20 cellular contexts compared by ENCODE assay signal in the genomic region with DNA sequence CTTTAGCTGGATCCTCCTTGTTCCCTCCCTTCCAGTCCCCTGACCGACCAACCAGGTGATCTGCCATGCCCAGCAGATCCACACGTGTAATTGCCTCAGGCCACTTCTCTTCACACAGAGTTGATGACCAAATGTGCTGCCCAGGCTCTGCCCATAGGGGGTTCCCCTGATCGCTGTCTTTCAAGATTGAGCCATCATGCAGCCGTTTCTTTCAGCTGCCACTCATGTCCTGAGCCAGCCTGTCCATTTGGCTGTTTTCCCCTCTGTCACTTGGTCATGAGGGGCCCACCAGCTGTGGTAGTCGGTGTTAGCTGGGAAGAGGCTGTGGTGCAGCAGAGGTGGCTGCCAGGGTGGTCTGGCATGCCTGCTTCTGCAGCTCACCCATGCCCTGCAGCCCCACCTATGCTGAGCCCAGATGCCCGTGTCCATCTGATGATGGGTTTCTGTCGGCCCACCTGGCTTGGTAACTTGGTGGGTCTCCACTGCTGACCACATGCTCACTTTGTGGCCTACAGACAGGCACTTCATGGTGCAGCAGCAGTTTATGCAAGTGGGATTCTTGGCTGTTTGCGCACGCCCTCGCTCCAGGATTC. TPM values are rescaled to one million over a fixed set of nuclear protein-coding genes. Genes with fewer than 3 reads are reported as not detected.
DNase-seq lines count a peak whose midpoint lies in the region; ATAC-seq and TF ChIP-seq lines count a peak whose summit lies in the region.
"Had no signal": no experiment of that assay in that cellular context is flagged by ENCODE, and none has a peak within 500 bp of the region (broad histone marks: within the 10 kb centered on the region; RNA-seq: fewer than 3 reads in every experiment).

No MANE protein-coding gene starts in this region.

- no peak for ATAC-seq in activated CD4-positive, alpha-beta T cell treated with anti-CD3 and anti-CD28 coated beads for 36 hours
- ATAC-seq in T-helper 17 cell (no peak), naive B cell (ENCODE audit: low read depth in 2 of 2) (no peak)
- ATAC-seq: K562, PC-3 had no signal

- H3K27me3 ChIP-seq in MG63, result no peaks in the 10 kb centered on the region

- no peaks in the 10 kb centered on the region for H3K9me3 Mint-ChIP-seq in activated CD4-positive, alpha-beta T cell treated with anti-CD3 and anti-CD28 coated beads for 36 hours (ENCODE audit: low read depth)
- H3K9me3 Mint-ChIP-seq in CD14-positive monocyte (no peaks in the 10 kb centered on the region), naive B cell (no peaks in the 10 kb centered on the region)

- peaks cover 2% of the 10 kb centered on the region for H3K36me3 ChIP-seq in MG63

- TF ChIP-seq CTCF in CD14-positive monocyte (IDR thresholded peaks at IDR 0.05), result no peak

- H3K27ac Mint-ChIP-seq in activated CD4-positive, alpha-beta T cell treated with anti-CD3 and anti-CD28 coated beads for 36 hours, result peak overlapping the region; percentile 26
- H3K27ac Mint-ChIP-seq in CD14-positive monocyte (peak overlapping the region in 6 of 7 donors; percentile 41 to 81 (median 69)), T-helper 17 cell (peak overlapping the region; percentile 9), naive B cell (peak overlapping the region in 4 of 6 donors; percentile 32 to 57 (median 44))

- no peak overlapping the region for H3K4me3 Mint-ChIP-seq in activated CD4-positive, alpha-beta T cell treated with anti-CD3 and anti-CD28 coated beads for 36 hours
- H3K4me3 Mint-ChIP-seq in CD14-positive monocyte, result no peak overlapping the region
- H3K4me3 Mint-ChIP-seq in T-helper 17 cell, result no peak overlapping the region
- no peak overlapping the region for H3K4me3 Mint-ChIP-seq in naive B cell

- H3K36me3 Mint-ChIP-seq in activated CD4-positive, alpha-beta T cell treated with anti-CD3 and anti-CD28 coated beads for 36 hours (ENCODE audit: low read depth), result peaks cover 67% of the 10 kb centered on the region
- H3K36me3 Mint-ChIP-seq in CD14-positive monocyte, result peaks cover 85 to 93% of the 10 kb centered on the region in 2 donors
- peaks cover 28% of the 10 kb centered on the region for H3K36me3 Mint-ChIP-seq in T-helper 17 cell (ENCODE audit: low read depth)
- peaks cover 48 to 55% of the 10 kb centered on the region in 2 donors for H3K36me3 Mint-ChIP-seq in naive B cell

- POLR2A ChIA-PET in activated CD4-positive, alpha-beta T cell treated with anti-CD3 and anti-CD28 coated beads for 36 hours (lab: Charles Lee), result no interaction called here

- no peak overlapping the region for H3K4me3 ChIP-seq in MG63
- H3K4me3 ChIP-seq: K562 had no signal

- CTCF ChIA-PET in activated CD4-positive, alpha-beta T cell treated with anti-CD3 and anti-CD28 coated beads for 36 hours (lab: Charles Lee), result interaction anchor here (1.1 to 1.9 kb wide), 3 partner anchors 8 to 14 kb away, joined by 3 to 8 read pairs (median 8); no protein-coding TSS in a partner anchor

- no peak for DNase-seq in activated CD4-positive, alpha-beta T cell treated with anti-CD3 and anti-CD28 coated beads for 36 hours
- no peak for DNase-seq in activated CD4-positive, alpha-beta T cell treated with anti-CD3 and anti-CD28 coated beads, Interleukin-2, amount 50 U/mL, for 48 hours
- DNase-seq in CD14-positive monocyte (ENCODE audit: low spot score), result peak; percentile 57
- no peak for DNase-seq in T-helper 17 cell
- DNase-seq in naive B cell, result no peak
- DNase-seq in pons (ENCODE audit: low spot score), result no peak
- DNase-seq in HPDE6-E6E7 (ENCODE audit: extremely low spot score), result no peak
- no peak for DNase-seq in MG63
- DNase-seq: AML-193, GF-D8, GOT3, NCI-H1105 treated with DMSO at 0.1 percent for 48 hours, NCI-H1694, NCI-H226, NCI-H524, NCI-H82, PC-3, RPMI8226, SHP77 treated with DMSO at 0.1 percent for 48 hours had no signal

- no peaks in the 10 kb centered on the region for H3K27me3 Mint-ChIP-seq in activated CD4-positive, alpha-beta T cell treated with anti-CD3 and anti-CD28 coated beads for 36 hours
- peaks cover 0 to 1% (median 0%) of the 10 kb centered on the region in 3 donors for H3K27me3 Mint-ChIP-seq in CD14-positive monocyte (ENCODE audit: low read depth in 3 of 3)
- H3K27me3 Mint-ChIP-seq in T-helper 17 cell, result no peaks in the 10 kb centered on the region
- H3K27me3 Mint-ChIP-seq in naive B cell, result no peaks in the 10 kb centered on the region

- no peaks in the 10 kb centered on the region for H3K9me3 ChIP-seq in T-helper 17 cell (ENCODE audit: control insufficient read depth, low read length, poor library complexity, severe bottlenecking)
- H3K9me3 ChIP-seq in MG63, result no peaks in the 10 kb centered on the region

- H3K4me1 Mint-ChIP-seq in activated CD4-positive, alpha-beta T cell treated with anti-CD3 and anti-CD28 coated beads for 36 hours, result peaks cover 65% of the 10 kb centered on the region
- H3K4me1 Mint-ChIP-seq in CD14-positive monocyte, result peaks cover 27% of the 10 kb centered on the region
- H3K4me1 Mint-ChIP-seq in T-helper 17 cell, result peaks cover 71% of the 10 kb centered on the region
- peaks cover 44 to 50% (median 49%) of the 10 kb centered on the region in 3 donors for H3K4me1 Mint-ChIP-seq in naive B cell

- intact Hi-C loops in activated CD4-positive, alpha-beta T cell treated with anti-CD3 and anti-CD28 coated beads for 36 hours (cut with DNase I, micrococcal nuclease), result no loop called here
- intact Hi-C loops in CD14-positive monocyte (cut with micrococcal nuclease), result no loop called here

RNA-seq across cellular contexts. Expression of a gene that starts 35.6 kb away (rescaled TPM):
- total RNA-seq in activated CD4-positive, alpha-beta T cell treated with anti-CD3 and anti-CD28 coated beads for 36 hours, result 10 to 100 TPM; 50.3 to 51.9 TPM
- polyA plus RNA-seq in CD14-positive monocyte (100 to 1,000 TPM; 190 to 288 TPM), naive B cell (ENCODE audit: low read depth in 6 of 6) (100 to 1,000 TPM in 5 of 6 donors, 10 to 100 TPM in 1; 98.3 to 487 (median 158) TPM)
- total RNA-seq in T-helper 17 cell, result 100 to 1,000 TPM; 249 to 322 TPM
- not detected in 2 replicates for total RNA-seq in MG63 (2014; rRNA removed; shearing (Covaris generic); ENCODE audit: low replicate concordance)
- total RNA-seq: PC-3 had no signal

Comparison
In these comparisons a context has a peak if more than half of its experiments do, and no peak if none do; other contexts are left out.
1. H3K27ac Mint-ChIP-seq: peak in every context shown above with its lines; median percentile 69 in CD14-positive monocyte; 44 in naive B cell; 26 in activated CD4-positive, alpha-beta T cell treated with anti-CD3 and anti-CD28 coated beads for 36 hours; 9 in T-helper 17 cell.
2. RNA of a gene that starts 35.6 kb away (total RNA-seq): 249 to 322 TPM in T-helper 17 cell and 50.3 to 51.9 TPM in activated CD4-positive, alpha-beta T cell treated with anti-CD3 and anti-CD28 coated beads for 36 hours; not detected in MG63; every median in the first group is over 10 times any median in the second.